Comparison of ENCODE assay signal across 1 cellular context in the genomic region with DNA sequence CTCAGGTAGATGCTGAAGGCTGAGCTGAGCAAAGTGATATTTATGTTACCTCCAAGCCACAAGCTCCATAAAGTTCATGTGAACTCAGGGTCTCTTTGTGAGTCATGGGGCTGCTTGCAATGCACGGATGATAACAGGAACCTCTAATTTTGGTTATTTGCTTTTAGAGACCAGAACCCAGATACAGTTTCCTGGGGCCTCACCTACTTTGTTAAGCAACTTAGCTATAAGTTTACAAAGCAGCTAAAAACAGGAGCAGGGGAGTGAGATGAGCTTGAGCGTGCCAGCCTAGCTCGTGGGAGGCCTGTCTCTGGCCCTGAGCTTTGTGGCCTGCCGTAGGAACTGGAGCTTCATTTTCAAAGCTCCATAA.
TF ChIP-seq lines count a peak whose summit lies in the region.

No MANE protein-coding gene starts in this region.

TF ChIP-seq in HCT116, 20 proteins besides CTCF, POLR2A, EP300 and RAD21 (continued from another document):
- TF ChIP-seq, protein P1, sequence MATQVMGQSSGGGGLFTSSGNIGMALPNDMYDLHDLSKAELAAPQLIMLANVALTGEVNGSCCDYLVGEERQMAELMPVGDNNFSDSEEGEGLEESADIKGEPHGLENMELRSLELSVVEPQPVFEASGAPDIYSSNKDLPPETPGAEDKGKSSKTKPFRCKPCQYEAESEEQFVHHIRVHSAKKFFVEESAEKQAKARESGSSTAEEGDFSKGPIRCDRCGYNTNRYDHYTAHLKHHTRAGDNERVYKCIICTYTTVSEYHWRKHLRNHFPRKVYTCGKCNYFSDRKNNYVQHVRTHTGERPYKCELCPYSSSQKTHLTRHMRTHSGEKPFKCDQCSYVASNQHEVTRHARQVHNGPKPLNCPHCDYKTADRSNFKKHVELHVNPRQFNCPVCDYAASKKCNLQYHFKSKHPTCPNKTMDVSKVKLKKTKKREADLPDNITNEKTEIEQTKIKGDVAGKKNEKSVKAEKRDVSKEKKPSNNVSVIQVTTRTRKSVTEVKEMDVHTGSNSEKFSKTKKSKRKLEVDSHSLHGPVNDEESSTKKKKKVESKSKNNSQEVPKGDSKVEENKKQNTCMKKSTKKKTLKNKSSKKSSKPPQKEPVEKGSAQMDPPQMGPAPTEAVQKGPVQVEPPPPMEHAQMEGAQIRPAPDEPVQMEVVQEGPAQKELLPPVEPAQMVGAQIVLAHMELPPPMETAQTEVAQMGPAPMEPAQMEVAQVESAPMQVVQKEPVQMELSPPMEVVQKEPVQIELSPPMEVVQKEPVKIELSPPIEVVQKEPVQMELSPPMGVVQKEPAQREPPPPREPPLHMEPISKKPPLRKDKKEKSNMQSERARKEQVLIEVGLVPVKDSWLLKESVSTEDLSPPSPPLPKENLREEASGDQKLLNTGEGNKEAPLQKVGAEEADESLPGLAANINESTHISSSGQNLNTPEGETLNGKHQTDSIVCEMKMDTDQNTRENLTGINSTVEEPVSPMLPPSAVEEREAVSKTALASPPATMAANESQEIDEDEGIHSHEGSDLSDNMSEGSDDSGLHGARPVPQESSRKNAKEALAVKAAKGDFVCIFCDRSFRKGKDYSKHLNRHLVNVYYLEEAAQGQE (IDR thresholded peaks at IDR 0.05; ENCODE audit: low read depth) = no peak
- TF ChIP-seq TCF7L2 (IDR thresholded peaks at IDR 0.05; ENCODE audit: borderline replicate concordance, extremely low read depth, insufficient read depth, insufficient read length) (no peak), FOSL1 (IDR thresholded peaks at IDR 0.05; ENCODE audit: low read depth) (no peak)
